ENCODE assay signal across 16 cellular contexts in genomic region chr2:14554829-14555580, GRCh38.
A peak's percentile ranks its signal among the peaks of the same experiment; 100 is the strongest.
DNase-seq lines count a peak whose midpoint lies in the region; ATAC-seq and TF ChIP-seq lines count a peak whose summit lies in the region.
"Had no signal": no experiment of that assay in that cellular context is flagged by ENCODE, and none has a peak within 500 bp of the region (broad histone marks: within the 10 kb centered on the region; RNA-seq: fewer than 3 reads in every experiment).

No MANE protein-coding gene starts in this region.

- H3K36me3 ChIP-seq in PC-3 (ENCODE audit: low read depth, low read length) (no peaks in the 10 kb centered on the region), mucosa of descending colon (ENCODE audit: low read depth) (no peaks in the 10 kb centered on the region)
- H3K36me3 ChIP-seq: HAP-1 had no signal

- CTCF ChIA-PET in PC-3 (lab: Charles Lee) = interaction anchor here (0.6 kb wide), 1 partner anchor 62 kb away, joined by 3 read pairs; no protein-coding TSS in a partner anchor

- TF ChIP-seq CTCF in PC-3 (conservative IDR thresholded peaks at IDR 0.05; ENCODE audit: low read depth, low read length) (no peak), mucosa of descending colon (IDR thresholded peaks at IDR 0.05) (no peak), type B pancreatic cell (conservative IDR thresholded peaks at IDR 0.05) (no peak)

- no peaks in the 10 kb centered on the region for H3K9me2 ChIP-seq in PC-3 (replicated peaks; ENCODE audit: low read length)

- H2AFZ ChIP-seq in PC-3 (ENCODE audit: low read length) = 0 out of 2 replicates have a peak overlapping the region, but pooled peaks have one; percentile 37

- intact Hi-C loops in PC-3 (cut with micrococcal nuclease) (loop anchor here (5.0 kb wide), 1 partner anchor 38 kb away; no protein-coding TSS in a partner anchor), mucosa of descending colon (cut with DNase I, micrococcal nuclease) (loop anchor here in 1 of 2 donors (10.0 kb wide), 1 partner anchor 80 kb away; the partner anchor contains the start of gene LRATD1)

- H3F3A ChIP-seq in PC-3 (ENCODE audit: low read length, unreplicated experiment) = no peaks in the 10 kb centered on the region

- no peaks in the 10 kb centered on the region for H3K79me2 ChIP-seq in PC-3 (ENCODE audit: low read length)

- DNase-seq in PC-3 = peak; percentile 12
- peak; percentile 60 to 77 (median 66) for DNase-seq in mucosa of descending colon
- DNase-seq in type B pancreatic cell (ENCODE audit: extremely low spot score, unreplicated experiment) = no peak
- no peak for DNase-seq in activated naive CD4-positive, alpha-beta T cell treated with anti-CD3 and anti-CD28 coated beads, Interleukin-2, amount 50 U/mL, for 16 hours
- DNase-seq in cerebellum (ENCODE audit: low spot score) = no peak
- DNase-seq: AML-193, NCI-H1417, NCI-H187, NCI-H226, NCI-H524 had no signal

- H3K9me3 ChIP-seq in PC-3 (ENCODE audit: low read length) (no peaks in the 10 kb centered on the region), mucosa of descending colon (no peaks in the 10 kb centered on the region)
- H3K9me3 ChIP-seq: HAP-1 had no signal

- ATAC-seq in PC-3 = peak; percentile 75
- peak; percentile 61 for ATAC-seq in esophagus mucosa
- peak; percentile 67 for ATAC-seq in mucosa of descending colon
- no peak for ATAC-seq in HG02642 (IDR thresholded peaks at IDR 0.05; ENCODE audit: poor library complexity, unreplicated experiment)

- peak overlapping the region; percentile 7; the same call in 1 of the 2 replicates for H3K27ac ChIP-seq in PC-3 (ENCODE audit: low read length)
- H3K27ac ChIP-seq: C4-2B, HL-60, KMS-11 had no signal

- H3K9ac ChIP-seq in PC-3 (ENCODE audit: low read length) = no peak overlapping the region
- H3K9ac ChIP-seq: KMS-11 had no signal

- H3K27me3 ChIP-seq in PC-3 (ENCODE audit: low read length) = no peaks in the 10 kb centered on the region

- 0 out of 2 replicates have a peak overlapping the region, but pooled peaks have one; percentile 16 for H3K4me2 ChIP-seq in PC-3 (ENCODE audit: low read length)
- H3K4me2 ChIP-seq: KMS-11 had no signal

- peaks cover 25% of the 10 kb centered on the region for H3K4me1 ChIP-seq in PC-3 (ENCODE audit: insufficient read depth, low read length)
- H3K4me1 ChIP-seq in mucosa of descending colon (ENCODE audit: low read depth) = peaks cover 29% of the 10 kb centered on the region
- H3K4me1 ChIP-seq: HAP-1 had no signal

- peak overlapping the region; percentile 46 for H3K27ac Mint-ChIP-seq in type B pancreatic cell

- H3K4me3 ChIP-seq in PC-3 (ENCODE audit: low read length) (no peak overlapping the region), mucosa of descending colon (no peak overlapping the region)
- H3K4me3 ChIP-seq: HAP-1 had no signal

- no peaks in the 10 kb centered on the region for H4K20me1 ChIP-seq in PC-3 (ENCODE audit: low read length)

- H3K36me3 Mint-ChIP-seq in type B pancreatic cell = no peaks in the 10 kb centered on the region

- H3K27me3 Mint-ChIP-seq in type B pancreatic cell = no peaks in the 10 kb centered on the region

- no peaks in the 10 kb centered on the region for H3K9me3 Mint-ChIP-seq in type B pancreatic cell

- no TSS peak for BruUV-seq in PC-3 (replicated peaks; lab: Mats Ljungman, UMichigan)

- POLR2A ChIA-PET in PC-3 (lab: Charles Lee; ENCODE audit: unreplicated experiment) = no interaction called here

- no peaks in the 10 kb centered on the region for H3K4me1 Mint-ChIP-seq in type B pancreatic cell (ENCODE audit: unreplicated experiment)

- H3K4me3 Mint-ChIP-seq in type B pancreatic cell = no peak overlapping the region

Comparison
In these comparisons a context has a peak if more than half of its experiments do, and no peak if none do; other contexts are left out.
1. DNase-seq: peak in PC-3 (single experiment) and mucosa of descending colon (3 of 3); none in type B pancreatic cell (single experiment), activated naive CD4-positive, alpha-beta T cell treated with anti-CD3 and anti-CD28 coated beads, Interleukin-2, amount 50 U/mL, for 16 hours (single experiment) and cerebellum (single experiment).